ENCODE assay signal across 8 cellular contexts in genomic region chr17:50426814-50427787, GRCh38. TPM values are rescaled to one million over a fixed set of nuclear protein-coding genes. Genes with fewer than 3 reads are reported as not detected.
DNase-seq lines count a peak whose midpoint lies in the region; ATAC-seq lines count a peak whose summit lies in the region.

No MANE protein-coding gene starts in this region.

- DNase-seq in DMS 273 (lab: John Stamatoyannopoulos, UW; ENCODE audit: unreplicated experiment) (peak; percentile 49), DMS 273 treated with DMSO at 0.1 percent for 48 hours (lab: John Stamatoyannopoulos, UW) (no peak), HuH-7.5 (ENCODE audit: low spot score) (peak; percentile 82), myocyte (ENCODE audit: low read depth) (peak; percentile 22), aorta (no peak)
- peak; percentile 80 for DNase-seq in activated CD4-positive, alpha-beta T cell treated with anti-CD3 and anti-CD28 coated beads, Interleukin-2, amount 10 ng/mL, durations not matched to agents 24 days and 14 days

- intact Hi-C loops in activated CD4-positive, alpha-beta T cell treated with anti-CD3 and anti-CD28 coated beads, Interleukin-2, amount 10 ng/mL, durations not matched to agents 24 days and 14 days (cut with micrococcal nuclease), result loop anchor here (1.0 kb wide), 1 partner anchor 30 kb away; the partner anchor contains the start of gene LRRC59
- intact Hi-C loops in aorta (cut with DNase I), result no loop called here

- H3K9me3 Mint-ChIP-seq in activated CD4-positive, alpha-beta T cell treated with anti-CD3 and anti-CD28 coated beads, Interleukin-2, amount 10 ng/mL, durations not matched to agents 24 days and 14 days, result no peaks in the 10 kb centered on the region

- peak; percentile 51 for ATAC-seq in aorta (ENCODE audit: low FRiP score)
- ATAC-seq in GM18511 (IDR thresholded peaks at IDR 0.05; ENCODE audit: unreplicated experiment), result no peak

- no peaks in the 10 kb centered on the region for H3K27me3 Mint-ChIP-seq in activated CD4-positive, alpha-beta T cell treated with anti-CD3 and anti-CD28 coated beads, Interleukin-2, amount 10 ng/mL, durations not matched to agents 24 days and 14 days

- peak overlapping the region; percentile 19 to 49 for H3K4me3 ChIP-seq in esophagus (ENCODE audit: low read depth in 1 of 2, low read length in 2 of 2)
- peak overlapping the region in 1 of 2 donors; percentile 87 for H3K4me3 ChIP-seq in aorta (ENCODE audit: low read length in 2 of 2)

- peak overlapping the region; percentile 80 for H3K27ac Mint-ChIP-seq in activated CD4-positive, alpha-beta T cell treated with anti-CD3 and anti-CD28 coated beads, Interleukin-2, amount 10 ng/mL, durations not matched to agents 24 days and 14 days

- peaks cover 0 to 10% of the 10 kb centered on the region in 2 donors for H3K4me1 ChIP-seq in esophagus (ENCODE audit: control insufficient read depth in 2 of 2, insufficient read depth in 2 of 2, low read length in 1 of 2)
- peaks cover 0 to 2% of the 10 kb centered on the region in 2 donors for H3K4me1 ChIP-seq in aorta (ENCODE audit: control insufficient read depth in 1 of 2, insufficient read depth in 2 of 2, low read length in 2 of 2)

- peaks cover 21% of the 10 kb centered on the region for H3K4me1 Mint-ChIP-seq in activated CD4-positive, alpha-beta T cell treated with anti-CD3 and anti-CD28 coated beads, Interleukin-2, amount 10 ng/mL, durations not matched to agents 24 days and 14 days

- peak overlapping the region; percentile 51 to 84 for H3K27ac ChIP-seq in esophagus (ENCODE audit: low read depth in 2 of 2, low read length in 1 of 2)
- H3K27ac ChIP-seq in aorta (ENCODE audit: low read depth in 1 of 2, low read length in 2 of 2), result peak overlapping the region; percentile 25 to 74

- WGBS in esophagus, 2 donors, result 21 to 24% methylated on average over 4 of the region's 4 CpGs
- 14 to 20% methylated on average over 4 of the region's 4 CpGs for WGBS in aorta, 2 donors

- peak overlapping the region; percentile 87 for H3K4me3 Mint-ChIP-seq in activated CD4-positive, alpha-beta T cell treated with anti-CD3 and anti-CD28 coated beads, Interleukin-2, amount 10 ng/mL, durations not matched to agents 24 days and 14 days

- H3K36me3 Mint-ChIP-seq in activated CD4-positive, alpha-beta T cell treated with anti-CD3 and anti-CD28 coated beads, Interleukin-2, amount 10 ng/mL, durations not matched to agents 24 days and 14 days (ENCODE audit: low read depth), result peaks cover 1% of the 10 kb centered on the region

- H3K36me3 ChIP-seq in esophagus (ENCODE audit: control insufficient read depth in 2 of 2, insufficient read depth in 2 of 2, low read length in 1 of 2) (no peaks in the 10 kb centered on the region), aorta (ENCODE audit: control insufficient read depth in 1 of 2, insufficient read depth in 2 of 2, low read length in 1 of 2) (no peaks in the 10 kb centered on the region)

- H3K27me3 ChIP-seq in esophagus (ENCODE audit: control insufficient read depth in 1 of 2, insufficient read depth in 2 of 2, low read length in 2 of 2) (no peaks in the 10 kb centered on the region), aorta (ENCODE audit: control insufficient read depth in 1 of 2, insufficient read depth in 2 of 2, low read length in 1 of 2) (no peaks in the 10 kb centered on the region)

- H3K9me3 ChIP-seq in esophagus (ENCODE audit: control insufficient read depth in 2 of 2, insufficient read depth in 1 of 2, low read depth in 1 of 2, low read length in 1 of 2) (no peaks in the 10 kb centered on the region), aorta (ENCODE audit: control insufficient read depth, low read length) (no peaks in the 10 kb centered on the region)

RNA-seq across cellular contexts. Expression of gene ACSF2, which starts 1.1 kb away (rescaled TPM):
- total RNA-seq in activated CD4-positive, alpha-beta T cell treated with anti-CD3 and anti-CD28 coated beads, Interleukin-2, amount 10 ng/mL, durations not matched to agents 24 days and 14 days, result 13.6 and 16.5 TPM in 2 replicates
- polyA plus RNA-seq in esophagus, result 10 to 100 TPM; 13.5 to 22.6 TPM
- total RNA-seq in myocyte, result 20.8 and 29.9 TPM in 2 replicates
- 38.8 TPM for polyA plus RNA-seq in myocyte (2012)
- total RNA-seq in aorta, result 10 to 100 TPM; 17.8 to 35.8 TPM
- polyA plus RNA-seq in aorta, result 10 to 100 TPM; 29.2 to 35.1 TPM

RNA-seq across cellular contexts. Expression of gene LRRC59, which starts 29.8 kb away (rescaled TPM):
- total RNA-seq in activated CD4-positive, alpha-beta T cell treated with anti-CD3 and anti-CD28 coated beads, Interleukin-2, amount 10 ng/mL, durations not matched to agents 24 days and 14 days, result 113 and 117 TPM in 2 replicates
- polyA plus RNA-seq in esophagus, result 10 to 100 TPM; 18.7 to 52.1 TPM
- total RNA-seq in myocyte, result 64.2 and 94.5 TPM in 2 replicates
- polyA plus RNA-seq in myocyte (2012), result 98.7 TPM
- 10 to 100 TPM; 46.7 to 77.6 TPM for total RNA-seq in aorta
- polyA plus RNA-seq in aorta, result 10 to 100 TPM; 33.1 to 44.1 TPM

RNA-seq across cellular contexts. Expression of gene CHAD, which starts 41.6 kb away (rescaled TPM):
- not detected in 2 replicates for total RNA-seq in activated CD4-positive, alpha-beta T cell treated with anti-CD3 and anti-CD28 coated beads, Interleukin-2, amount 10 ng/mL, durations not matched to agents 24 days and 14 days
- polyA plus RNA-seq in esophagus (under 1 TPM; 0.13 to 0.18 TPM), aorta (1 to 10 TPM in 1 of 2 donors, under 1 TPM in 1; 0.20 to 2.3 TPM)
- total RNA-seq in myocyte (not detected in 2 replicates), aorta (under 1 TPM in 1 of 2 donors, not detected in 1; 0.57 TPM)
- 1.2 TPM for polyA plus RNA-seq in myocyte (2012)

RNA-seq across cellular contexts. Expression of gene RSAD1, which starts 51.6 kb away (rescaled TPM):
- 53.6 and 61.2 TPM in 2 replicates for total RNA-seq in activated CD4-positive, alpha-beta T cell treated with anti-CD3 and anti-CD28 coated beads, Interleukin-2, amount 10 ng/mL, durations not matched to agents 24 days and 14 days
- polyA plus RNA-seq in esophagus (10 to 100 TPM; 11.9 to 16.9 TPM), aorta (10 to 100 TPM; 12.1 to 39.2 TPM)
- total RNA-seq in myocyte (34.2 and 39.3 TPM in 2 replicates), aorta (10 to 100 TPM; 32.1 to 42.3 TPM)
- 27.5 TPM for polyA plus RNA-seq in myocyte (2012)

RNA-seq across cellular contexts. Expression of gene EME1, which starts 54.1 kb away (rescaled TPM):
- total RNA-seq in activated CD4-positive, alpha-beta T cell treated with anti-CD3 and anti-CD28 coated beads, Interleukin-2, amount 10 ng/mL, durations not matched to agents 24 days and 14 days, result 30.7 and 35.4 TPM in 2 replicates
- 1 to 10 TPM; 2.0 to 3.6 TPM for polyA plus RNA-seq in esophagus
- total RNA-seq in myocyte, result 0.62 and 0.68 TPM in 2 replicates
- 0.88 TPM for polyA plus RNA-seq in myocyte (2012)
- 1 to 10 TPM in 1 of 2 donors, not detected in 1; 2.0 TPM for total RNA-seq in aorta
- polyA plus RNA-seq in aorta, result under 1 TPM in 1 of 2 donors, not detected in 1; 0.49 TPM

Comparison
In these comparisons a context has a peak if more than half of its experiments do, and no peak if none do; other contexts are left out.
1. DNase-seq: peak in DMS 273 (single experiment), HuH-7.5 (single experiment), activated CD4-positive, alpha-beta T cell treated with anti-CD3 and anti-CD28 coated beads, Interleukin-2, amount 10 ng/mL, durations not matched to agents 24 days and 14 days (single experiment) and myocyte (single experiment); none in DMS 273 treated with DMSO at 0.1 percent for 48 hours (single experiment) and aorta (0 of 2).